Comparison of ENCODE assay signal across 9 cellular contexts in genomic region chr4:36285784-36286480, GRCh38. TPM values are rescaled to one million over a fixed set of nuclear protein-coding genes. Genes with fewer than 3 reads are reported as not detected.
DNase-seq lines count a peak whose midpoint lies in the region; ATAC-seq and TF ChIP-seq lines count a peak whose summit lies in the region.
"Had no signal": no experiment of that assay in that cellular context is flagged by ENCODE, and none has a peak within 500 bp of the region (broad histone marks: within the 10 kb centered on the region; RNA-seq: fewer than 3 reads in every experiment).

No MANE protein-coding gene starts in this region.

- H4K20me1 ChIP-seq in Loucy (ENCODE audit: insufficient read depth, low read length, poor library complexity, severe bottlenecking) = no peaks in the 10 kb centered on the region

- H3K27ac Mint-ChIP-seq in activated T-helper 1 cell treated with anti-CD3 and anti-CD28 coated beads, Interleukin-12 subunit alpha, Interleukin-12 subunit beta, Interleukin-2, Interleukin-4 antibody, amounts not matched to agents 30 ng/mL and 10 ng/mL and 1 ng/mL, durations not matched to agents 14 hours and 24 hours and 36 hours = peak overlapping the region; percentile 95

- H3K4me1 ChIP-seq in Loucy (ENCODE audit: insufficient read depth, low read length, poor library complexity, severe bottlenecking) (peaks cover 54% of the 10 kb centered on the region), right cardiac atrium (ENCODE audit: control insufficient read depth, insufficient read depth, low read length) (no peaks in the 10 kb centered on the region)

- H3K9ac ChIP-seq in Loucy (ENCODE audit: low read depth, low read length, poor library complexity, severe bottlenecking) = peak overlapping the region; percentile 23

- H3K4me3 Mint-ChIP-seq in activated T-helper 1 cell treated with anti-CD3 and anti-CD28 coated beads, Interleukin-12 subunit alpha, Interleukin-12 subunit beta, Interleukin-2, Interleukin-4 antibody, amounts not matched to agents 30 ng/mL and 10 ng/mL and 1 ng/mL, durations not matched to agents 14 hours and 24 hours and 36 hours = peak overlapping the region; percentile 49

- peak overlapping the region; percentile 49 for H3K4me3 ChIP-seq in Loucy (ENCODE audit: low read length, poor library complexity, severe bottlenecking)
- no peak overlapping the region for H3K4me3 ChIP-seq in right cardiac atrium (ENCODE audit: low read length)

- peaks cover 33% of the 10 kb centered on the region for H3K36me3 Mint-ChIP-seq in activated T-helper 1 cell treated with anti-CD3 and anti-CD28 coated beads, Interleukin-12 subunit alpha, Interleukin-12 subunit beta, Interleukin-2, Interleukin-4 antibody, amounts not matched to agents 30 ng/mL and 10 ng/mL and 1 ng/mL, durations not matched to agents 14 hours and 24 hours and 36 hours (ENCODE audit: low read depth)

- H3K27me3 Mint-ChIP-seq in activated T-helper 1 cell treated with anti-CD3 and anti-CD28 coated beads, Interleukin-12 subunit alpha, Interleukin-12 subunit beta, Interleukin-2, Interleukin-4 antibody, amounts not matched to agents 30 ng/mL and 10 ng/mL and 1 ng/mL, durations not matched to agents 14 hours and 24 hours and 36 hours (ENCODE audit: insufficient read depth) = peaks cover 2% of the 10 kb centered on the region

- H3F3A ChIP-seq in Loucy (ENCODE audit: low read depth) = 0 out of 2 replicates have a peak, but pooled peaks cover under 1% of the 10 kb centered on the region

- TF ChIP-seq CTCF in GM12872 (IDR thresholded peaks at IDR 0.05; ENCODE audit: insufficient read depth, low read depth, low read length) (0 out of 3 replicates have a peak, but pooled peaks have one; percentile 5), Loucy (conservative IDR thresholded peaks at IDR 0.05; ENCODE audit: low read length) (peak; percentile 30; the same call in 1 of the 2 replicates)

- 80% methylated on average over 6 of the region's 6 CpGs for WGBS in right cardiac atrium

- H3K4me2 ChIP-seq in Loucy (ENCODE audit: low read depth, low read length, poor library complexity, severe bottlenecking) = peak overlapping the region; percentile 67

- peaks cover 26% of the 10 kb centered on the region for H3K9me3 Mint-ChIP-seq in activated T-helper 1 cell treated with anti-CD3 and anti-CD28 coated beads, Interleukin-12 subunit alpha, Interleukin-12 subunit beta, Interleukin-2, Interleukin-4 antibody, amounts not matched to agents 30 ng/mL and 10 ng/mL and 1 ng/mL, durations not matched to agents 14 hours and 24 hours and 36 hours

- peak overlapping the region; percentile 65; the same call in 1 of the 2 replicates for H2AFZ ChIP-seq in Loucy (ENCODE audit: low read length)

- peak; percentile 79 for DNase-seq in activated T-helper 1 cell treated with anti-CD3 and anti-CD28 coated beads, Interleukin-12 subunit alpha, Interleukin-12 subunit beta, Interleukin-2, Interleukin-4 antibody, amounts not matched to agents 30 ng/mL and 10 ng/mL and 1 ng/mL, durations not matched to agents 14 hours and 24 hours and 36 hours (ENCODE audit: low spot score)
- peak; percentile 7 for DNase-seq in stimulated activated CD4-positive, alpha-beta T cell treated with anti-CD3 and anti-CD28 coated beads, Interleukin-12 subunit alpha, Interleukin-12 subunit beta, amount 100 ng/mL, for 4 hours
- no peak for DNase-seq in cerebellar cortex (ENCODE audit: low spot score)
- no peak for DNase-seq in right cardiac atrium
- no peak for DNase-seq in cerebellum (ENCODE audit: low spot score)

- intact Hi-C loops in activated T-helper 1 cell treated with anti-CD3 and anti-CD28 coated beads, Interleukin-12 subunit alpha, Interleukin-12 subunit beta, Interleukin-2, Interleukin-4 antibody, amounts not matched to agents 30 ng/mL and 10 ng/mL and 1 ng/mL, durations not matched to agents 14 hours and 24 hours and 36 hours (cut with micrococcal nuclease) = loop anchor here (1.0 to 10.0 kb wide), 14 partner anchors 8 to 1846 kb away; partner anchors contain the start of gene ARAP2
- intact Hi-C loops in right cardiac atrium (cut with DNase I) = no loop called here

- no peak overlapping the region for H3K27ac ChIP-seq in right cardiac atrium (ENCODE audit: low read length)

- ATAC-seq in GM21737 (IDR thresholded peaks at IDR 0.05; ENCODE audit: unreplicated experiment) = peak; percentile 99
- no peak for ATAC-seq in right cardiac atrium

- H3K27me3 ChIP-seq in Loucy (ENCODE audit: insufficient read depth, low read length, poor library complexity, severe bottlenecking) (no peaks in the 10 kb centered on the region), right cardiac atrium (ENCODE audit: control insufficient read depth, insufficient read depth) (no peaks in the 10 kb centered on the region)

- no peaks in the 10 kb centered on the region for H3K36me3 ChIP-seq in Loucy (ENCODE audit: insufficient read depth, low read length)

- H3K9me2 ChIP-seq in Loucy (replicated peaks; ENCODE audit: low read depth, low read length) = no peaks in the 10 kb centered on the region

- no peaks in the 10 kb centered on the region for H3K79me2 ChIP-seq in Loucy (ENCODE audit: insufficient read depth, low read length)

- H3K9me3 ChIP-seq in Loucy (ENCODE audit: insufficient read depth, low read depth, low read length) (no peaks in the 10 kb centered on the region), right cardiac atrium (ENCODE audit: control insufficient read depth, low read length) (no peaks in the 10 kb centered on the region)

- peaks cover 78% of the 10 kb centered on the region for H3K4me1 Mint-ChIP-seq in activated T-helper 1 cell treated with anti-CD3 and anti-CD28 coated beads, Interleukin-12 subunit alpha, Interleukin-12 subunit beta, Interleukin-2, Interleukin-4 antibody, amounts not matched to agents 30 ng/mL and 10 ng/mL and 1 ng/mL, durations not matched to agents 14 hours and 24 hours and 36 hours (ENCODE audit: low read depth)

RNA-seq across cellular contexts. Expression of gene DTHD1, which starts 4.5 kb away (rescaled TPM):
- 0.86 and 1.0 TPM in 2 replicates for total RNA-seq in activated T-helper 1 cell treated with anti-CD3 and anti-CD28 coated beads, Interleukin-12 subunit alpha, Interleukin-12 subunit beta, Interleukin-2, Interleukin-4 antibody, amounts not matched to agents 30 ng/mL and 10 ng/mL and 1 ng/mL, durations not matched to agents 14 hours and 24 hours and 36 hours
- under 1 TPM in 2 of 4 donors, not detected in 2; 0.09 to 0.39 TPM for total RNA-seq in right cardiac atrium
- polyA plus RNA-seq in right cardiac atrium = 0.02 TPM
- total RNA-seq in cerebellum = 2.1 TPM
- total RNA-seq: fibroblast of lung had no signal
- polyA plus RNA-seq: fibroblast of lung had no signal

RNA-seq across cellular contexts. Expression of gene ARAP2, which starts 41.6 kb away (rescaled TPM):
- 40.1 and 54.9 TPM in 2 replicates for total RNA-seq in activated T-helper 1 cell treated with anti-CD3 and anti-CD28 coated beads, Interleukin-12 subunit alpha, Interleukin-12 subunit beta, Interleukin-2, Interleukin-4 antibody, amounts not matched to agents 30 ng/mL and 10 ng/mL and 1 ng/mL, durations not matched to agents 14 hours and 24 hours and 36 hours
- total RNA-seq in right cardiac atrium (1 to 10 TPM; 3.1 to 9.4 (median 4.7) TPM), cerebellum (45.3 TPM)
- 0.72 TPM for polyA plus RNA-seq in right cardiac atrium

Comparison
In these comparisons a context has a peak if more than half of its experiments do, and no peak if none do; other contexts are left out.
1. DNase-seq: peak in activated T-helper 1 cell treated with anti-CD3 and anti-CD28 coated beads, Interleukin-12 subunit alpha, Interleukin-12 subunit beta, Interleukin-2, Interleukin-4 antibody, amounts not matched to agents 30 ng/mL and 10 ng/mL and 1 ng/mL, durations not matched to agents 14 hours and 24 hours and 36 hours (single experiment) and stimulated activated CD4-positive, alpha-beta T cell treated with anti-CD3 and anti-CD28 coated beads, Interleukin-12 subunit alpha, Interleukin-12 subunit beta, amount 100 ng/mL, for 4 hours (single experiment); none in cerebellar cortex (single experiment), right cardiac atrium (0 of 3) and cerebellum (single experiment).